Comparison of ENCODE assay signal across 1 cellular context in genomic region chr9:94823710-94824109, GRCh38.
A peak's percentile ranks its signal among the peaks of the same experiment; 100 is the strongest.
TF ChIP-seq lines count a peak whose summit lies in the region.

No MANE protein-coding gene starts in this region.

TF ChIP-seq in K562, 482 proteins besides CTCF, POLR2A, EP300 and RAD21 (continued from another document):
- TF ChIP-seq ZNF318 (IDR thresholded peaks at IDR 0.05; ENCODE audit: borderline replicate concordance in 1 of 2, low read depth in 1 of 2) (no peak), ETV1 (tag; conservative IDR thresholded peaks at IDR 0.05; ENCODE audit: low read depth) (no peak), TFE3 (CRISPR knock-in tag; IDR thresholded peaks at IDR 0.05) (peak; percentile 51), RNF219 (CRISPR knock-in tag; IDR thresholded peaks at IDR 0.05) (no peak), POLR2AphosphoS2 (IDR thresholded peaks at IDR 0.05; ENCODE audit: low read length) (no peak), UBTF (IDR thresholded peaks at IDR 0.05; ENCODE audit: borderline replicate concordance in 1 of 2, low read depth in 2 of 2, low read length in 2 of 2) (no peak), RAD51 (IDR thresholded peaks at IDR 0.05; ENCODE audit: borderline replicate concordance, low read depth) (peak; percentile 54; the same call in 1 of the 2 replicates), XRCC5 (IDR thresholded peaks at IDR 0.05; ENCODE audit: low read depth, low read length) (no peak), SAP30 (IDR thresholded peaks at IDR 0.05; ENCODE audit: borderline replicate concordance, insufficient read depth, low read depth, low read length, poor library complexity, severe bottlenecking) (no peak), MAFF (IDR thresholded peaks at IDR 0.05; ENCODE audit: low read length) (no peak), GTF2E2 (tag; IDR thresholded peaks at IDR 0.05) (no peak), REST (CRISPR knock-in tag; IDR thresholded peaks at IDR 0.05; ENCODE audit: low read depth) (no peak), E2F4 (CRISPR knock-in tag; IDR thresholded peaks at IDR 0.05; ENCODE audit: low read depth) (no peak), VEZF1 (CRISPR knock-in tag; IDR thresholded peaks at IDR 0.05) (no peak), ZNF398 (CRISPR knock-in tag; IDR thresholded peaks at IDR 0.05) (no peak), NFYB (IDR thresholded peaks at IDR 0.05; ENCODE audit: extremely low read depth, insufficient read length) (no peak), ZNF197 (CRISPR knock-in tag; IDR thresholded peaks at IDR 0.05; ENCODE audit: low read depth) (no peak), ZEB2 (IDR thresholded peaks at IDR 0.05) (no peak), POLR2H (tag; IDR thresholded peaks at IDR 0.05; ENCODE audit: low read depth) (no peak), IRF9 (tag; IDR thresholded peaks at IDR 0.05) (no peak), TOE1 (IDR thresholded peaks at IDR 0.05; ENCODE audit: borderline replicate concordance) (0 out of 2 replicates have a peak, but pooled peaks have one; percentile 34), TOE1 (CRISPR knock-in tag; IDR thresholded peaks at IDR 0.05; ENCODE audit: borderline replicate concordance, low read depth) (no peak), HBP1 (CRISPR knock-in tag; IDR thresholded peaks at IDR 0.05) (no peak)
TF ChIP-seq in K562: peak in this region for 3.
